ENCODE assay signal across 1 cellular context in genomic region chr1:165697881-165698842, GRCh38.
TF ChIP-seq lines count a peak whose summit lies in the region.

ALDH9A1 (minus strand) TSS chr1:165698562; CDS start chr1:165698558, 4 bp downstream.

TF ChIP-seq in HepG2, 621 proteins besides CTCF, POLR2A, EP300 and RAD21 (continued from another document and continues in another):
- TF ChIP-seq CENPBD1 (CRISPR knock-in tag; IDR thresholded peaks at IDR 0.05; ENCODE audit: borderline replicate concordance, low read depth) (no peak), ZNF337 (CRISPR knock-in tag; IDR thresholded peaks at IDR 0.05; ENCODE audit: borderline replicate concordance, low read depth) (no peak), ZNF550 (CRISPR knock-in tag; IDR thresholded peaks at IDR 0.05; ENCODE audit: borderline replicate concordance) (no peak), ZNF597 (CRISPR knock-in tag; IDR thresholded peaks at IDR 0.05) (no peak), ZNF441 (CRISPR knock-in tag; IDR thresholded peaks at IDR 0.05; ENCODE audit: borderline replicate concordance) (peak; percentile 22; the same call in 1 of the 2 replicates), ZMAT5 (CRISPR knock-in tag; IDR thresholded peaks at IDR 0.05; ENCODE audit: borderline replicate concordance, low read depth) (no peak), PREB (CRISPR knock-in tag; IDR thresholded peaks at IDR 0.05) (no peak), TMF1 (CRISPR knock-in tag; IDR thresholded peaks at IDR 0.05; ENCODE audit: low read depth) (no peak), SATB2 (CRISPR knock-in tag; IDR thresholded peaks at IDR 0.05) (no peak), STAT6 (CRISPR knock-in tag; IDR thresholded peaks at IDR 0.05; ENCODE audit: borderline replicate concordance) (no peak), SIN3A (IDR thresholded peaks at IDR 0.05; ENCODE audit: borderline replicate concordance, low read depth, low read length) (peak; percentile 54; the same call in 1 of the 2 replicates), PATZ1 (CRISPR knock-in tag; IDR thresholded peaks at IDR 0.05) (peak; percentile 40), SP5 (CRISPR knock-in tag; IDR thresholded peaks at IDR 0.05; ENCODE audit: borderline replicate concordance, low read depth) (peak; percentile 52), FIP1L1 (IDR thresholded peaks at IDR 0.05; ENCODE audit: borderline replicate concordance, insufficient read depth, low read depth, low read length) (no peak), MTF2 (CRISPR knock-in tag; IDR thresholded peaks at IDR 0.05; ENCODE audit: borderline replicate concordance) (no peak), ZKSCAN1 (IDR thresholded peaks at IDR 0.05; ENCODE audit: low read length) (no peak), RARG (CRISPR knock-in tag; IDR thresholded peaks at IDR 0.05; ENCODE audit: low read depth) (no peak), ERF (CRISPR knock-in tag; IDR thresholded peaks at IDR 0.05) (peak; percentile 67; the same call in 1 of the 2 replicates), SRSF9 (IDR thresholded peaks at IDR 0.05; ENCODE audit: borderline replicate concordance, insufficient read depth, low read depth, low read length, poor library complexity, severe bottlenecking) (no peak), GABPA (IDR thresholded peaks at IDR 0.05; ENCODE audit: low read depth, low read length) (peak; percentile 50), GABPA (CRISPR knock-in tag; IDR thresholded peaks at IDR 0.05; ENCODE audit: low read depth) (peak; percentile 71), ZNF570 (CRISPR knock-in tag; IDR thresholded peaks at IDR 0.05; ENCODE audit: borderline replicate concordance) (no peak), XBP1 (CRISPR knock-in tag; IDR thresholded peaks at IDR 0.05) (0 out of 2 replicates have a peak, but pooled peaks have one; percentile 14), TARDBP (CRISPR knock-in tag; IDR thresholded peaks at IDR 0.05) (no peak), EED (CRISPR knock-in tag; IDR thresholded peaks at IDR 0.05) (no peak), ZNF292 (CRISPR knock-in tag; IDR thresholded peaks at IDR 0.05; ENCODE audit: borderline replicate concordance, low read depth) (no peak; the same call in 1 of the 2 replicates), PAWR (CRISPR knock-in tag; IDR thresholded peaks at IDR 0.05; ENCODE audit: borderline replicate concordance) (no peak), TBL1XR1 (IDR thresholded peaks at IDR 0.05; ENCODE audit: borderline replicate concordance, low read length, partially characterized antibody) (no peak), ZNF3 (CRISPR knock-in tag; IDR thresholded peaks at IDR 0.05) (no peak), TEAD2 (CRISPR knock-in tag; IDR thresholded peaks at IDR 0.05) (no peak), ZNF333 (CRISPR knock-in tag; IDR thresholded peaks at IDR 0.05; ENCODE audit: borderline replicate concordance) (peak; percentile 38; the same call in 1 of the 2 replicates), MNT (IDR thresholded peaks at IDR 0.05) (no peak), NR0B2 (CRISPR knock-in tag; IDR thresholded peaks at IDR 0.05) (no peak; the same call in 1 of the 2 replicates), AKAP8 (CRISPR knock-in tag; IDR thresholded peaks at IDR 0.05) (no peak), FUBP1 (CRISPR knock-in tag; IDR thresholded peaks at IDR 0.05; ENCODE audit: borderline replicate concordance) (no peak), HOXA3 (CRISPR knock-in tag; IDR thresholded peaks at IDR 0.05) (peak; percentile 41; the same call in 1 of the 2 replicates), SP2 (CRISPR knock-in tag; IDR thresholded peaks at IDR 0.05) (no peak), ZMAT3 (CRISPR knock-in tag; conservative IDR thresholded peaks at IDR 0.05) (no peak), RAD51 (IDR thresholded peaks at IDR 0.05; ENCODE audit: borderline replicate concordance) (no peak), ZSCAN12 (CRISPR knock-in tag; IDR thresholded peaks at IDR 0.05) (no peak), NKX3-1 (CRISPR knock-in tag; IDR thresholded peaks at IDR 0.05) (peak; percentile 67), ZNF430 (CRISPR knock-in tag; IDR thresholded peaks at IDR 0.05) (no peak), CHD2 (IDR thresholded peaks at IDR 0.05; ENCODE audit: low read depth, low read length) (no peak), HHEX (CRISPR knock-in tag; IDR thresholded peaks at IDR 0.05) (no peak), GABPB1 (CRISPR knock-in tag; IDR thresholded peaks at IDR 0.05) (peak; percentile 83), AGO1 (IDR thresholded peaks at IDR 0.05; ENCODE audit: low read depth, low read length, poor library complexity, severe bottlenecking) (no peak), ZNF710 (CRISPR knock-in tag; IDR thresholded peaks at IDR 0.05; ENCODE audit: borderline replicate concordance) (peak; percentile 64; the same call in 1 of the 2 replicates), SSRP1 (CRISPR knock-in tag; IDR thresholded peaks at IDR 0.05) (no peak), SNAPC2 (CRISPR knock-in tag; IDR thresholded peaks at IDR 0.05) (no peak), THAP9 (CRISPR knock-in tag; IDR thresholded peaks at IDR 0.05; ENCODE audit: borderline replicate concordance) (peak; percentile 76)
